Comparison of ENCODE assay signal across 10 cellular contexts in the genomic region with DNA sequence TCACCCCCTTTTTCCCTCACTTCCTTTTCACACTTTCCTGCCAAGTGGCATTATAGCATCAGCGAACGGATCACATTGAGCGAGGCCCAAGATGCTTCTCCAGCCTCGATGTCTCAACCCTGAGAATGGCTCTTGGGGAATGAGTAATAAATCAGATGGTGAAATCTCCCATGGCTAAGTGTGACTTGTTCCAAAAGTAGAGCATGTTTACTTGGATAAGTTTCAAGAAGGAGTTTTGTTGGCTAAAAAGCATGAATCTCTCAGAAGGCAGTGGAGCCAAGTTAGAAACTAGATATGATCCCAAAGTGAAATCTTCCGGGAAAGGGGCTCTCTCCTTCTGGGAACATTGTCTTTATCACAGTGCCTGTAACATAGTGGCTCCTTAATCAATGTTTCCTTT.
DNase-seq lines count a peak whose midpoint lies in the region; ATAC-seq and TF ChIP-seq lines count a peak whose summit lies in the region.
"Had no signal": no experiment of that assay in that cellular context is flagged by ENCODE, and none has a peak within 500 bp of the region (broad histone marks: within the 10 kb centered on the region; RNA-seq: fewer than 3 reads in every experiment).

No MANE protein-coding gene starts in this region.

- intact Hi-C loops in activated T-helper 1 cell treated with anti-CD3 and anti-CD28 coated beads, Interleukin-12 subunit alpha, Interleukin-12 subunit beta, Interleukin-2, Interleukin-4 antibody, amounts not matched to agents 30 ng/mL and 10 ng/mL and 1 ng/mL, durations not matched to agents 14 hours and 24 hours and 36 hours (cut with micrococcal nuclease) = no loop called here
- intact Hi-C loops in Right ventricle myocardium superior (cut with DNase I) = no loop called here

- H3K27me3 Mint-ChIP-seq in activated T-helper 1 cell treated with anti-CD3 and anti-CD28 coated beads, Interleukin-12 subunit alpha, Interleukin-12 subunit beta, Interleukin-2, Interleukin-4 antibody, amounts not matched to agents 30 ng/mL and 10 ng/mL and 1 ng/mL, durations not matched to agents 14 hours and 24 hours and 36 hours (ENCODE audit: insufficient read depth) = no peaks in the 10 kb centered on the region

- peaks cover 10% of the 10 kb centered on the region for H3K9me3 Mint-ChIP-seq in activated T-helper 1 cell treated with anti-CD3 and anti-CD28 coated beads, Interleukin-12 subunit alpha, Interleukin-12 subunit beta, Interleukin-2, Interleukin-4 antibody, amounts not matched to agents 30 ng/mL and 10 ng/mL and 1 ng/mL, durations not matched to agents 14 hours and 24 hours and 36 hours

- peak; percentile 82 for ATAC-seq in Right ventricle myocardium superior (ENCODE audit: poor library complexity)
- ATAC-seq in GM18870 (IDR thresholded peaks at IDR 0.05; ENCODE audit: unreplicated experiment) = no peak

- peaks cover 24% of the 10 kb centered on the region for H3K4me1 Mint-ChIP-seq in activated T-helper 1 cell treated with anti-CD3 and anti-CD28 coated beads, Interleukin-12 subunit alpha, Interleukin-12 subunit beta, Interleukin-2, Interleukin-4 antibody, amounts not matched to agents 30 ng/mL and 10 ng/mL and 1 ng/mL, durations not matched to agents 14 hours and 24 hours and 36 hours (ENCODE audit: low read depth)

- H3K9me3 ChIP-seq in smooth muscle cell (replicated peaks; ENCODE audit: low read depth) = no peaks in the 10 kb centered on the region

- H3K27ac ChIP-seq in smooth muscle cell (ENCODE audit: low read depth) = peak overlapping the region; percentile 90

- TF ChIP-seq CTCF in HFF-Myc (IDR thresholded peaks at IDR 0.05; ENCODE audit: low read depth, low read length, missing control alignments) (no peak), smooth muscle cell (IDR thresholded peaks at IDR 0.05; ENCODE audit: borderline replicate concordance, insufficient read depth, poor library complexity, severe bottlenecking) (no peak)

- no peak overlapping the region for H3K4me3 ChIP-seq in HFF-Myc (replicated peaks; ENCODE audit: low read depth, low read length)
- H3K4me3 ChIP-seq in smooth muscle cell = no peak overlapping the region

- H4K20me1 ChIP-seq in smooth muscle cell (ENCODE audit: low read depth) = no peaks in the 10 kb centered on the region

- peaks cover 18% of the 10 kb centered on the region for H3K4me1 ChIP-seq in smooth muscle cell (ENCODE audit: low read depth)

- H3K36me3 Mint-ChIP-seq in activated T-helper 1 cell treated with anti-CD3 and anti-CD28 coated beads, Interleukin-12 subunit alpha, Interleukin-12 subunit beta, Interleukin-2, Interleukin-4 antibody, amounts not matched to agents 30 ng/mL and 10 ng/mL and 1 ng/mL, durations not matched to agents 14 hours and 24 hours and 36 hours (ENCODE audit: low read depth) = peaks cover 9% of the 10 kb centered on the region

- no peak overlapping the region for H3K4me3 Mint-ChIP-seq in activated T-helper 1 cell treated with anti-CD3 and anti-CD28 coated beads, Interleukin-12 subunit alpha, Interleukin-12 subunit beta, Interleukin-2, Interleukin-4 antibody, amounts not matched to agents 30 ng/mL and 10 ng/mL and 1 ng/mL, durations not matched to agents 14 hours and 24 hours and 36 hours

- peaks cover 6% of the 10 kb centered on the region for H3F3A ChIP-seq in smooth muscle cell (ENCODE audit: low read depth)

- no peaks in the 10 kb centered on the region for H3K36me3 ChIP-seq in smooth muscle cell (ENCODE audit: low read depth)

- DNase-seq in HFF-Myc (ENCODE audit: extremely low read depth, low read depth) = peak; percentile 59
- DNase-seq in activated T-helper 1 cell treated with anti-CD3 and anti-CD28 coated beads, Interleukin-12 subunit alpha, Interleukin-12 subunit beta, Interleukin-2, Interleukin-4 antibody, amounts not matched to agents 30 ng/mL and 10 ng/mL and 1 ng/mL, durations not matched to agents 14 hours and 24 hours and 36 hours (ENCODE audit: low spot score) = no peak
- peak; percentile 56 for DNase-seq in Right ventricle myocardium superior
- no peak for DNase-seq in smooth muscle cell (lab: John Stamatoyannopoulos, UW; ENCODE audit: unreplicated experiment)
- DNase-seq in ecto neural progenitor cell (ENCODE audit: low spot score) = no peak
- no peak for DNase-seq in HK-2 (ENCODE audit: unreplicated experiment)
- DNase-seq in NK-92 (lab: John Stamatoyannopoulos, UW; ENCODE audit: unreplicated experiment) = no peak
- DNase-seq: NCI-H1694 treated with DMSO at 0.1 percent for 48 hours; stimulated activated CD4-positive, alpha-beta T cell treated with anti-CD3 and anti-CD28 coated beads, Interleukin-2, amount 100 ng/mL, for 48 hours had no signal

- peak overlapping the region; percentile 2 for H3K27ac Mint-ChIP-seq in activated T-helper 1 cell treated with anti-CD3 and anti-CD28 coated beads, Interleukin-12 subunit alpha, Interleukin-12 subunit beta, Interleukin-2, Interleukin-4 antibody, amounts not matched to agents 30 ng/mL and 10 ng/mL and 1 ng/mL, durations not matched to agents 14 hours and 24 hours and 36 hours

- peak overlapping the region; percentile 24 for H3K4me2 ChIP-seq in smooth muscle cell

- H3K79me2 ChIP-seq in smooth muscle cell (ENCODE audit: low read depth) = no peaks in the 10 kb centered on the region

- no peak overlapping the region for H2AFZ ChIP-seq in smooth muscle cell (ENCODE audit: low read depth)

- WGBS in smooth muscle cell (ENCODE audit: low lambda C conversion rate) = 46% methylated on average over 5 of the region's 5 CpGs

- H3K9ac ChIP-seq in smooth muscle cell (ENCODE audit: low read depth) = peak overlapping the region; percentile 76

- H3K27me3 ChIP-seq in smooth muscle cell (ENCODE audit: low read depth) = no peaks in the 10 kb centered on the region

Comparison
In these comparisons a context has a peak if more than half of its experiments do, and no peak if none do; other contexts are left out.
1. DNase-seq: peak in HFF-Myc (single experiment) and Right ventricle myocardium superior (single experiment); none in activated T-helper 1 cell treated with anti-CD3 and anti-CD28 coated beads, Interleukin-12 subunit alpha, Interleukin-12 subunit beta, Interleukin-2, Interleukin-4 antibody, amounts not matched to agents 30 ng/mL and 10 ng/mL and 1 ng/mL, durations not matched to agents 14 hours and 24 hours and 36 hours (single experiment), smooth muscle cell (single experiment), ecto neural progenitor cell (single experiment), HK-2 (single experiment) and NK-92 (single experiment).